Comparison of ENCODE assay signal across 8 cellular contexts in the genomic region with DNA sequence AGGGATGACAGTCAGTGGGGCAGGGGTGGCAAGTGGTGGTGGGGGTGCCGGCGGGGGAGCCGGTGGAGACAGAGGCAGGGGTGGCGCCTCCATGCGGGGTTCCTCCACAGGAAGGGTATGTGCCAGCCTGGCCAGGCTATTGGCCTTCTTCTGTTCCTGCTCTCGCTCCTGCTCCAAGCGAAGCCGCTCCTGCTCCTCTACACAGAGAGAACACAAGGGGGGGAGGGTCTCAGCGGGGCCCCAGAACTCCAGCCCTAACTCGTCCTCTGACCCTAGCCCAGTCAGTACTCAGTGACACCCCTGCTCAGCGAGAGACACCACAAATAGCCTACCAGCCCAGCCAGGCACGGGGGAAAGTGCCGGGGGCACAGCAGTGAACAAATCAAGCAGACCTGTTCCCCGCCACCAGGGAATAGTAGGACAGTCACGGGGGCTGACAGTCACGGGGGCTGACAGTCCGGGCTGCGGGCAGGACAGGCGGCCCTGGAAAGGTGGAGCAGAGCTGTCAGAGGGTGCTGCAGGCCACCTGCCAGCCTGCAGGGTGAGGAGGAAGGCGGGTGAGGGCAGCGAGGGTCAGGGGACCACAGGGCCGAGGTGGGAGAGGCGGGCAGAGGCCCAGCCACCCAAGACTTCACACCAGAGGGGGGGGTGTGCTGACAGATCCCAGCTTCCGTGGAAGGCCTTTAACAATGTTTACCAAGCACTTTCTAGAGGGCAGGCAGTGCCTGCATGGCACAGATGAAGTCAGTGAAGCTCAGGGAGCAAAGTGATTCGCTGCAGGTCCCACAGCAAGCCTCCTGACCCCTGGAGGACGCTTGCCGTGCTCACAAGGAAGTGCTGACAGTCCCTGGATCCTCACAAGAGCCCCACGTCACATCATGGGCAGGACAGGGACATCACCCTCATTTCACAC. TPM values are rescaled to one million over a fixed set of nuclear protein-coding genes. Genes with fewer than 3 reads are reported as not detected.
DNase-seq lines count a peak whose midpoint lies in the region; ATAC-seq and TF ChIP-seq lines count a peak whose summit lies in the region.

No MANE protein-coding gene starts in this region.

- DNase-seq in SK-N-DZ (ENCODE audit: low spot score) (peak; percentile 65), fibroblast of gingiva (ENCODE audit: low read depth) (peak; percentile 58), NCI-H1694 treated with DMSO at 0.1 percent for 48 hours (lab: John Stamatoyannopoulos, UW) (no peak), AG08395 (ENCODE audit: low spot score) (no peak)

- peak overlapping the region; percentile 69 for H3K4me2 ChIP-seq in parathyroid adenoma (ENCODE audit: low read length)

- peaks cover 51% of the 10 kb centered on the region for H3K4me1 ChIP-seq in parathyroid adenoma

- H3K36me3 ChIP-seq in parathyroid adenoma (ENCODE audit: control insufficient read depth, insufficient read depth, low read length) = no peaks in the 10 kb centered on the region

- H3K9me3 ChIP-seq in parathyroid adenoma (ENCODE audit: control insufficient read depth, low read length) = no peaks in the 10 kb centered on the region

- no peaks in the 10 kb centered on the region for H3K27me3 ChIP-seq in parathyroid adenoma (ENCODE audit: control insufficient read depth, insufficient read depth, low read length)

- peak overlapping the region; percentile 26 for H3K4me3 ChIP-seq in parathyroid adenoma (ENCODE audit: low read depth, low read length)

- ATAC-seq in HG02763 (IDR thresholded peaks at IDR 0.05; ENCODE audit: unreplicated experiment) = no peak
- ATAC-seq in GM21526 (IDR thresholded peaks at IDR 0.05; ENCODE audit: low FRiP score, unreplicated experiment) = no peak

- H3K9ac ChIP-seq in parathyroid adenoma = peak overlapping the region; percentile 24

- H3K27ac ChIP-seq in parathyroid adenoma = peak overlapping the region; percentile 100

- peak overlapping the region; percentile 41 for H2AFZ ChIP-seq in parathyroid adenoma

- H3K79me2 ChIP-seq in parathyroid adenoma = peaks cover 5% of the 10 kb centered on the region

- TF ChIP-seq CTCF in GM12872 (IDR thresholded peaks at IDR 0.05; ENCODE audit: insufficient read depth, low read depth, low read length) (peak; percentile 8; the same call in 1 of the 3 replicates), parathyroid adenoma (IDR thresholded peaks at IDR 0.05) (peak; percentile 15)

RNA-seq across cellular contexts. Expression of a gene that starts 5.3 kb away (rescaled TPM):
- polyA plus RNA-seq in SK-N-DZ (2014; cell fraction: cytosol; rRNA removed) = 11.7 and 14.7 TPM in 2 replicates
- 20.9 and 41.2 TPM in 2 replicates for polyA plus RNA-seq in SK-N-DZ (2014; cell fraction: nucleus; rRNA removed)

RNA-seq across cellular contexts. Expression of a gene that starts 58.2 kb away (rescaled TPM):
- 65.9 and 101 TPM in 2 replicates for polyA plus RNA-seq in SK-N-DZ (2014; cell fraction: cytosol; rRNA removed)
- polyA plus RNA-seq in SK-N-DZ (2014; cell fraction: nucleus; rRNA removed) = 779 and 911 TPM in 2 replicates

RNA-seq across cellular contexts. Expression of a gene that starts 59.3 kb away (rescaled TPM):
- polyA plus RNA-seq in SK-N-DZ (2014; cell fraction: cytosol; rRNA removed) = 59.8 and 70.3 TPM in 2 replicates
- 75.9 and 86.6 TPM in 2 replicates for polyA plus RNA-seq in SK-N-DZ (2014; cell fraction: nucleus; rRNA removed)

Comparison
In these comparisons a context has a peak if more than half of its experiments do, and no peak if none do; other contexts are left out.
1. DNase-seq: peak in SK-N-DZ (single experiment) and fibroblast of gingiva (single experiment); none in NCI-H1694 treated with DMSO at 0.1 percent for 48 hours (single experiment) and AG08395 (single experiment).